10 cellular contexts compared by ENCODE assay signal in genomic region chr17:17152385-17152784, GRCh38. TPM values are rescaled to one million over a fixed set of nuclear protein-coding genes. Genes with fewer than 3 reads are reported as not detected.
DNase-seq lines count a peak whose midpoint lies in the region; ATAC-seq and TF ChIP-seq lines count a peak whose summit lies in the region.
"Had no signal": no experiment of that assay in that cellular context is flagged by ENCODE, and none has a peak within 500 bp of the region (broad histone marks: within the 10 kb centered on the region; RNA-seq: fewer than 3 reads in every experiment).

No MANE protein-coding gene starts in this region.

- H3K36me3 Mint-ChIP-seq in activated CD8-positive, alpha-beta T cell treated with anti-CD3 and anti-CD28 coated beads, Interleukin-2, amount 10 ng/mL, durations not matched to agents 7 days and 5 days (ENCODE audit: low read depth): peaks cover 60% of the 10 kb centered on the region

- no peak for TF ChIP-seq EP300 in stomach (IDR thresholded peaks at IDR 0.05)

- POLR2A ChIA-PET in activated CD8-positive, alpha-beta T cell treated with anti-CD3 and anti-CD28 coated beads, Interleukin-2, amount 10 ng/mL, durations not matched to agents 7 days and 5 days (lab: Charles Lee): interaction anchor here (1.5 kb wide), 1 partner anchor 36 kb away, joined by 3 read pairs; no protein-coding TSS in a partner anchor

- no peaks in the 10 kb centered on the region for H3K9me3 Mint-ChIP-seq in activated CD8-positive, alpha-beta T cell treated with anti-CD3 and anti-CD28 coated beads, Interleukin-2, amount 10 ng/mL, durations not matched to agents 7 days and 5 days (ENCODE audit: insufficient read depth)

- TF ChIP-seq POLR2A in stomach (IDR thresholded peaks at IDR 0.05): no peak

- H3K27ac Mint-ChIP-seq in activated CD8-positive, alpha-beta T cell treated with anti-CD3 and anti-CD28 coated beads, Interleukin-2, amount 10 ng/mL, durations not matched to agents 7 days and 5 days: peak overlapping the region; percentile 19

- TF ChIP-seq CTCF in stomach (IDR thresholded peaks at IDR 0.05): no peak
- no peak for TF ChIP-seq CTCF in GM13977 (IDR thresholded peaks at IDR 0.05; ENCODE audit: extremely low read depth, insufficient read depth, missing control alignments)

- H3K4me1 Mint-ChIP-seq in activated CD8-positive, alpha-beta T cell treated with anti-CD3 and anti-CD28 coated beads, Interleukin-2, amount 10 ng/mL, durations not matched to agents 7 days and 5 days (ENCODE audit: low read depth): peaks cover 37% of the 10 kb centered on the region

- peak overlapping the region in 3 of 5 donors; percentile 30 to 72 (median 61) for H3K27ac ChIP-seq in stomach
- H3K27ac ChIP-seq: 22Rv1 had no signal

- H3K27me3 ChIP-seq in stomach: no peaks in the 10 kb centered on the region
- H3K27me3 ChIP-seq: adrenal gland had no signal

- H3K4me3 Mint-ChIP-seq in activated CD8-positive, alpha-beta T cell treated with anti-CD3 and anti-CD28 coated beads, Interleukin-2, amount 10 ng/mL, durations not matched to agents 7 days and 5 days: no peak overlapping the region

- H3K9me3 ChIP-seq in stomach: no peaks in the 10 kb centered on the region
- H3K9me3 ChIP-seq: adrenal gland had no signal

- DNase-seq in DMS79 treated with DMSO at 0.1 percent for 48 hours (lab: John Stamatoyannopoulos, UW) (peak; percentile 40), DMS79 (lab: John Stamatoyannopoulos, UW) (no peak), left cardiac atrium (peak; percentile 74), stomach (peak; percentile 36), GM13977 (ENCODE audit: low spot score) (no peak), LoVo (ENCODE audit: low spot score) (no peak)
- no peak for DNase-seq in activated CD8-positive, alpha-beta T cell treated with anti-CD3 and anti-CD28 coated beads, Interleukin-2, amount 10 ng/mL, durations not matched to agents 7 days and 5 days

- CTCF ChIA-PET in activated CD8-positive, alpha-beta T cell treated with anti-CD3 and anti-CD28 coated beads, Interleukin-2, amount 10 ng/mL, durations not matched to agents 7 days and 5 days (lab: Charles Lee): no interaction called here

- H3K36me3 ChIP-seq in stomach: peaks cover 75 to 98% (median 97%) of the 10 kb centered on the region in 4 donors

- H3K4me1 ChIP-seq in stomach: peaks cover 7 to 28% (median 17%) of the 10 kb centered on the region in 4 donors

- H3K27me3 Mint-ChIP-seq in activated CD8-positive, alpha-beta T cell treated with anti-CD3 and anti-CD28 coated beads, Interleukin-2, amount 10 ng/mL, durations not matched to agents 7 days and 5 days (ENCODE audit: low read depth): no peaks in the 10 kb centered on the region

- intact Hi-C loops in left cardiac atrium (cut with DNase I) (no loop called here), stomach (cut with DNase I; ENCODE audit: low total_unique reads) (no loop called here)

- in situ Hi-C loops in GM13977 (cut with MboI; ENCODE audit: low pct_unique_long_range_greater_than_20kb, low sequenced_read_pairs, unreplicated experiment): no loop called here

- no peak for ATAC-seq in activated CD8-positive, alpha-beta T cell treated with anti-CD3 and anti-CD28 coated beads, Interleukin-2, amount 10 ng/mL, durations not matched to agents 7 days and 5 days
- peak; percentile 74 to 78 for ATAC-seq in left cardiac atrium
- no peak for ATAC-seq in GM18517 (IDR thresholded peaks at IDR 0.05; ENCODE audit: unreplicated experiment)

- H3K4me3 ChIP-seq in stomach: no peak overlapping the region
- H3K4me3 ChIP-seq: adrenal gland had no signal

- WGBS in stomach, 5 donors: 72 to 86% (median 79%) methylated on average over 4 of the region's 4 CpGs

RNA-seq across cellular contexts. Expression of gene PLD6, which starts 53.7 kb away (rescaled TPM):
- 1 to 10 TPM; 3.8 to 4.2 TPM for total RNA-seq in activated CD8-positive, alpha-beta T cell treated with anti-CD3 and anti-CD28 coated beads, Interleukin-2, amount 10 ng/mL, durations not matched to agents 7 days and 5 days
- total RNA-seq in left cardiac atrium: 1 to 10 TPM; 5.6 to 5.8 TPM
- total RNA-seq in stomach: 1 to 10 TPM in 3 of 5 donors, not detected in 2; 1.1 to 2.8 (median 1.3) TPM
- polyA plus RNA-seq in stomach: 1 to 10 TPM; 1.2 to 3.0 (median 1.5) TPM

Comparison
In these comparisons a context has a peak if more than half of its experiments do, and no peak if none do; other contexts are left out.
1. DNase-seq: peak in DMS79 treated with DMSO at 0.1 percent for 48 hours (single experiment), left cardiac atrium (single experiment) and stomach (single experiment); none in DMS79 (single experiment), activated CD8-positive, alpha-beta T cell treated with anti-CD3 and anti-CD28 coated beads, Interleukin-2, amount 10 ng/mL, durations not matched to agents 7 days and 5 days (single experiment), GM13977 (single experiment) and LoVo (single experiment).
2. ATAC-seq: peak in left cardiac atrium (2 of 2); none in activated CD8-positive, alpha-beta T cell treated with anti-CD3 and anti-CD28 coated beads, Interleukin-2, amount 10 ng/mL, durations not matched to agents 7 days and 5 days (single experiment) and GM18517 (single experiment).